In the genomic region with DNA sequence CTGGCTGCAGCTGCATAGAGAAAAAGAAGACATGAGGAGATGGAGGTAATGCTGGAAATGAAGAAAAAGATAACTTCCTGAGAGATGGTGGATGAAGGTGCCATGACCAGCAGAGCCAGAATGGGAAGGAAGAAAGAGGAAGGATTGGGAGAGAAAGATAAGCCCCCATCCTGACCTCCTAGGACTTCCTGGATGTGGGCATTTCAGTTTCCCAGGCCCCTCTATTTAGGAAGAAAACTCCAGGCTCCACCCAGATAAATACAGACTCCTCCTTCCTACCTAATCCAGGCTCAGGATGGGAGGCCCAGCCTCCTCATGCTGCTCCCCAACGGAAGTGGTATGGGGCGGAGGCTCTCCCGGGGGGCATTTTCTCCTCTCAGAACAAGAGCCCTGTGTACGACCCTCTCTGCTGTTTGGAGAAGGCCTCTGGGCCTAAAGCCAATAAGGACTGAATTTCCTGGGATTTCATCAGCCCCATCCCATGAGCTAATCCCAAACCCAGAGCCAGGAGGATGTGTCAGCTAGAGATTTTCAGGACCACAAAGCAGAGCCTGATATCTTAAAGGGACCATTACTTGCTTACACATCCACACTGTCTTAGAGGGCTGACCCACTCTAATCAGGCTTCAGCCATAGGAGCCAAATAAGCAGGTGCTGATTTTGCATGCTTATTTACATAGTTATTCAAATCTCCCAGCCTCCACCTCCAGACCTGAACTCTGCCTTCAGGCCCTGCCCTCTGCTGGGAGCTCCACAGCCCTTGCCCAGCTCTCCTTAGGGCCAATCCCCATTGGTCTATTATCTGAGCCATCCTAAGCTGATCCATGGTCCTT, we compare ENCODE assay signal across 8 cellular contexts. TPM values are rescaled to one million over a fixed set of nuclear protein-coding genes. Genes with fewer than 3 reads are reported as not detected.
DNase-seq lines count a peak whose midpoint lies in the region; ATAC-seq and TF ChIP-seq lines count a peak whose summit lies in the region.

No MANE protein-coding gene starts in this region.

- no peaks in the 10 kb centered on the region for H3K27me3 Mint-ChIP-seq in osteocyte (ENCODE audit: unreplicated experiment)

- peak overlapping the region; percentile 76 for H3K4me2 ChIP-seq in fibroblast of lung (ENCODE audit: extremely low read depth, insufficient read depth, low read length)

- peak; percentile 64 for DNase-seq in D341Med (ENCODE audit: low spot score)
- DNase-seq in SJSA1 (ENCODE audit: low read depth in 1 of 2, low spot score in 2 of 2), result peak; percentile 91 to 92
- peak; percentile 96 to 100 for DNase-seq in fibroblast of lung (ENCODE audit: low read depth in 2 of 2)
- DNase-seq in osteocyte (ENCODE audit: extremely low spot score, unreplicated experiment), result peak; percentile 97
- no peak for DNase-seq in NK-92 (lab: John Stamatoyannopoulos, UW; ENCODE audit: unreplicated experiment)
- no peak for DNase-seq in NOMO-1 (lab: John Stamatoyannopoulos, UW; ENCODE audit: unreplicated experiment in 2 of 2)

- peaks cover 5% of the 10 kb centered on the region for H3K36me3 ChIP-seq in SJSA1
- H3K36me3 ChIP-seq in fibroblast of lung (ENCODE audit: control insufficient read depth, insufficient read depth, low read length), result no peaks in the 10 kb centered on the region

- no peak overlapping the region for H2AFZ ChIP-seq in fibroblast of lung (ENCODE audit: low read length)

- peaks cover 58% of the 10 kb centered on the region for H3K4me1 Mint-ChIP-seq in osteocyte (ENCODE audit: unreplicated experiment)

- H3K4me3 Mint-ChIP-seq in osteocyte (ENCODE audit: unreplicated experiment), result peak overlapping the region; percentile 88

- H3K9me3 Mint-ChIP-seq in osteocyte (ENCODE audit: unreplicated experiment), result no peaks in the 10 kb centered on the region

- ATAC-seq in HG03342 (IDR thresholded peaks at IDR 0.05; ENCODE audit: unreplicated experiment) (peak; percentile 51), GM21515 (IDR thresholded peaks at IDR 0.05; ENCODE audit: unreplicated experiment) (no peak)

- H3K27ac ChIP-seq in SJSA1 (peak overlapping the region; percentile 71), fibroblast of lung (ENCODE audit: insufficient read depth, low read length) (peak overlapping the region; percentile 87)

- peak overlapping the region; percentile 19 for H3K4me3 ChIP-seq in SJSA1
- peak overlapping the region; percentile 3 to 90 (median 50) for H3K4me3 ChIP-seq in fibroblast of lung (replicated peaks in 1 of 4; ENCODE audit: control extremely low read depth in 1 of 4, insufficient read depth in 1 of 4, low read depth in 3 of 4, low read length in 4 of 4)

- H3K27ac Mint-ChIP-seq in osteocyte (ENCODE audit: unreplicated experiment), result peak overlapping the region; percentile 98

- peaks cover 7% of the 10 kb centered on the region for H3K36me3 Mint-ChIP-seq in osteocyte (ENCODE audit: unreplicated experiment)

- peaks cover 38% of the 10 kb centered on the region for H3K79me2 ChIP-seq in fibroblast of lung (ENCODE audit: control insufficient read depth, insufficient read depth, low read length)

- H3K4me1 ChIP-seq in SJSA1 (replicated peaks) (peaks cover 56% of the 10 kb centered on the region), fibroblast of lung (ENCODE audit: control insufficient read depth, extremely low read depth, insufficient read depth, low read length) (peaks cover 33% of the 10 kb centered on the region)

- H3K27me3 ChIP-seq in SJSA1 (replicated peaks) (no peaks in the 10 kb centered on the region), fibroblast of lung (ENCODE audit: control insufficient read depth, insufficient read depth, low read length) (no peaks in the 10 kb centered on the region)

- H3K9me3 ChIP-seq in SJSA1 (replicated peaks) (no peaks in the 10 kb centered on the region), fibroblast of lung (ENCODE audit: control insufficient read depth, insufficient read depth, low read depth, low read length) (no peaks in the 10 kb centered on the region)

- H3K9ac ChIP-seq in fibroblast of lung (ENCODE audit: insufficient read depth, low read length), result peak overlapping the region; percentile 57

- TF ChIP-seq CTCF in fibroblast of lung (conservative IDR thresholded peaks at IDR 0.05 in 1 of 2, IDR thresholded peaks at IDR 0.05 in 1 of 2; ENCODE audit: low read depth in 1 of 2, low read length in 2 of 2), result peak; percentile 6 to 26
- peak; percentile 15 for TF ChIP-seq CTCF in osteocyte (IDR thresholded peaks at IDR 0.05)

- H4K20me1 ChIP-seq in fibroblast of lung (ENCODE audit: control insufficient read depth, extremely low read depth, insufficient read depth, low read length), result no peaks in the 10 kb centered on the region

RNA-seq across cellular contexts. Expression of a gene that starts 5.1 kb away (rescaled TPM):
- 49.8 and 81.1 TPM in 2 replicates for total RNA-seq in SJSA1 (2014; rRNA removed; shearing (Covaris generic))
- total RNA-seq in fibroblast of lung, result 208 and 276 TPM in 2 replicates
- 93.9 and 103 TPM in 2 replicates for polyA plus RNA-seq in fibroblast of lung
- polyA plus RNA-seq in fibroblast of lung (2012), result 48.5 and 77.3 TPM in 2 replicates
- 121 and 150 TPM in 2 replicates for polyA minus RNA-seq in fibroblast of lung (ENCODE audit: low replicate concordance)
- 199 and 201 TPM in 2 replicates for total RNA-seq in osteocyte

RNA-seq across cellular contexts. Expression of a gene that starts 37.3 kb away (rescaled TPM):
- 507 and 546 TPM in 2 replicates for total RNA-seq in SJSA1 (2014; rRNA removed; shearing (Covaris generic))
- total RNA-seq in fibroblast of lung, result 304 and 455 TPM in 2 replicates
- 673 and 941 TPM in 2 replicates for polyA plus RNA-seq in fibroblast of lung
- 321 and 394 TPM in 2 replicates for polyA plus RNA-seq in fibroblast of lung (2012)
- 781 and 908 TPM in 2 replicates for polyA minus RNA-seq in fibroblast of lung (ENCODE audit: low replicate concordance)
- 283 and 284 TPM in 2 replicates for total RNA-seq in osteocyte

RNA-seq across cellular contexts. Expression of a gene that starts 42.0 kb away (rescaled TPM):
- total RNA-seq in SJSA1 (2014; rRNA removed; shearing (Covaris generic)), result not detected in 2 replicates
- not detected in 2 replicates for total RNA-seq in fibroblast of lung
- polyA plus RNA-seq in fibroblast of lung, result not detected in 2 replicates
- not detected in 2 replicates for polyA plus RNA-seq in fibroblast of lung (2012)
- polyA minus RNA-seq in fibroblast of lung (ENCODE audit: low replicate concordance), result not detected in 2 replicates
- not detected in 2 replicates for total RNA-seq in osteocyte

RNA-seq across cellular contexts. Expression of a gene that starts 49.2 kb away (rescaled TPM):
- 31.5 and 63.9 TPM in 2 replicates for total RNA-seq in SJSA1 (2014; rRNA removed; shearing (Covaris generic))
- total RNA-seq in fibroblast of lung (18.2 and 24.6 TPM in 2 replicates), osteocyte (48.8 and 53.7 TPM in 2 replicates)
- polyA plus RNA-seq in fibroblast of lung, result 19.5 and 25.4 TPM in 2 replicates
- polyA plus RNA-seq in fibroblast of lung (2012), result 9.0 and 10.4 TPM in 2 replicates
- polyA minus RNA-seq in fibroblast of lung (ENCODE audit: low replicate concordance), result 4.9 and 22.7 TPM in 2 replicates

Comparison
In these comparisons a context has a peak if more than half of its experiments do, and no peak if none do; other contexts are left out.
1. DNase-seq: peak in D341Med (single experiment), SJSA1 (2 of 2), fibroblast of lung (2 of 2) and osteocyte (single experiment); none in NK-92 (single experiment) and NOMO-1 (0 of 2).